23 cellular contexts compared by ENCODE assay signal in genomic region chr17:56291226-56291805, GRCh38.
DNase-seq lines count a peak whose midpoint lies in the region; ATAC-seq, FAIRE-seq and TF ChIP-seq lines count a peak whose summit lies in the region.
"Had no signal": no experiment of that assay in that cellular context is flagged by ENCODE, and none has a peak within 500 bp of the region (broad histone marks: within the 10 kb centered on the region; RNA-seq: fewer than 3 reads in every experiment).

No MANE protein-coding gene starts in this region.

- H3K9me1 ChIP-seq in endothelial cell of umbilical vein (replicated peaks; ENCODE audit: control insufficient read depth, extremely low read depth, insufficient read depth, low read length) = no peaks in the 10 kb centered on the region

- H3K9ac ChIP-seq in Loucy (ENCODE audit: low read depth, low read length, poor library complexity, severe bottlenecking) = peak overlapping the region; percentile 63
- no peak overlapping the region for H3K9ac ChIP-seq in endothelial cell of umbilical vein (replicated peaks; ENCODE audit: extremely low read depth, insufficient read depth, low read length)
- H3K9ac ChIP-seq in skeletal muscle satellite cell (ENCODE audit: low read depth, low read length) = peak overlapping the region; percentile 17

- peak overlapping the region; percentile 69 for H3K27ac ChIP-seq in endothelial cell of umbilical vein (ENCODE audit: insufficient read depth, low read depth, low read length)
- H3K27ac ChIP-seq: dorsolateral prefrontal cortex had no signal

- H3K4me3 ChIP-seq in Loucy (ENCODE audit: low read length, poor library complexity, severe bottlenecking) (peak overlapping the region; percentile 62), endothelial cell of umbilical vein (replicated peaks in 1 of 3; ENCODE audit: insufficient read depth in 1 of 3, low read depth in 1 of 3, low read length in 3 of 3) (no peak overlapping the region), skeletal muscle satellite cell (ENCODE audit: low read length) (no peak overlapping the region)

- no peaks in the 10 kb centered on the region for H3F3A ChIP-seq in Loucy (ENCODE audit: low read depth)

- no peak overlapping the region for H3K4me3 Mint-ChIP-seq in activated CD4-positive, alpha-beta T cell treated with anti-CD3 and anti-CD28 coated beads, Interleukin-2, amount 10 ng/mL, durations not matched to agents 7 days and 5 days
- H3K4me3 Mint-ChIP-seq in activated CD8-positive, alpha-beta memory T cell treated with anti-CD3 and anti-CD28 coated beads, Interleukin-2, amount 10 ng/mL, durations not matched to agents 7 days and 5 days = no peak overlapping the region
- H3K4me3 Mint-ChIP-seq: activated CD4-positive, alpha-beta T cell treated with anti-CD3 and anti-CD28 coated beads for 36 hours had no signal

- no peak for TF ChIP-seq CTCF in Loucy (conservative IDR thresholded peaks at IDR 0.05; ENCODE audit: low read length)
- no peak for TF ChIP-seq CTCF in endothelial cell of umbilical vein (IDR thresholded peaks at IDR 0.05; ENCODE audit: extremely low read depth in 1 of 2, insufficient read depth in 1 of 2, low read depth in 1 of 2, low read length in 2 of 2)

- H3K27ac Mint-ChIP-seq in activated CD4-positive, alpha-beta T cell treated with anti-CD3 and anti-CD28 coated beads, Interleukin-2, amount 10 ng/mL, durations not matched to agents 7 days and 5 days = peak overlapping the region; percentile 62
- H3K27ac Mint-ChIP-seq in activated CD8-positive, alpha-beta memory T cell treated with anti-CD3 and anti-CD28 coated beads, Interleukin-2, amount 10 ng/mL, durations not matched to agents 7 days and 5 days = no peak overlapping the region
- H3K27ac Mint-ChIP-seq: activated CD4-positive, alpha-beta T cell treated with anti-CD3 and anti-CD28 coated beads for 36 hours; activated T-helper 1 cell treated with anti-CD3 and anti-CD28 coated beads, Interleukin-12 subunit alpha, Interleukin-12 subunit beta, Interleukin-2, Interleukin-4 antibody, amounts not matched to agents 30 ng/mL and 10 ng/mL and 1 ng/mL, durations not matched to agents 14 hours and 24 hours and 36 hours; B cell had no signal

- peaks cover 19% of the 10 kb centered on the region for H3K4me1 Mint-ChIP-seq in activated CD4-positive, alpha-beta T cell treated with anti-CD3 and anti-CD28 coated beads, Interleukin-2, amount 10 ng/mL, durations not matched to agents 7 days and 5 days
- H3K4me1 Mint-ChIP-seq in activated CD8-positive, alpha-beta memory T cell treated with anti-CD3 and anti-CD28 coated beads, Interleukin-2, amount 10 ng/mL, durations not matched to agents 7 days and 5 days = peaks cover 12% of the 10 kb centered on the region

- no peaks in the 10 kb centered on the region for H3K9me3 ChIP-seq in Loucy (ENCODE audit: insufficient read depth, low read depth, low read length)
- H3K9me3 ChIP-seq in endothelial cell of umbilical vein (replicated peaks; ENCODE audit: control insufficient read depth, insufficient read depth, low read length) = no peaks in the 10 kb centered on the region
- H3K9me3 ChIP-seq in skeletal muscle satellite cell (replicated peaks; ENCODE audit: low read length) = no peaks in the 10 kb centered on the region

- BruUV-seq in endothelial cell of umbilical vein (replicated peaks; lab: Mats Ljungman, UMichigan) = no TSS peak

- H2AFZ ChIP-seq in Loucy (ENCODE audit: low read length) = peak overlapping the region; percentile 86; the same call in 1 of the 2 replicates
- no peak overlapping the region for H2AFZ ChIP-seq in endothelial cell of umbilical vein (ENCODE audit: low read depth, low read length)

- TF ChIP-seq POLR2A in endothelial cell of umbilical vein (IDR thresholded peaks at IDR 0.05; ENCODE audit: low read depth, low read length) = no peak

- H3K27me3 Mint-ChIP-seq in activated CD4-positive, alpha-beta T cell treated with anti-CD3 and anti-CD28 coated beads, Interleukin-2, amount 10 ng/mL, durations not matched to agents 7 days and 5 days = no peaks in the 10 kb centered on the region
- H3K27me3 Mint-ChIP-seq in activated CD8-positive, alpha-beta memory T cell treated with anti-CD3 and anti-CD28 coated beads, Interleukin-2, amount 10 ng/mL, durations not matched to agents 7 days and 5 days = no peaks in the 10 kb centered on the region
- H3K27me3 Mint-ChIP-seq: activated CD4-positive, alpha-beta T cell treated with anti-CD3 and anti-CD28 coated beads for 36 hours; B cell; naive B cell had no signal

- peaks cover 77% of the 10 kb centered on the region for H3K4me1 ChIP-seq in Loucy (ENCODE audit: insufficient read depth, low read length, poor library complexity, severe bottlenecking)
- H3K4me1 ChIP-seq in endothelial cell of umbilical vein (ENCODE audit: control insufficient read depth, extremely low read depth, insufficient read depth, low read length) = peaks cover 25% of the 10 kb centered on the region
- peaks cover 39% of the 10 kb centered on the region for H3K4me1 ChIP-seq in skeletal muscle satellite cell (ENCODE audit: control insufficient read depth, insufficient read depth, low read length)

- no peak for FAIRE-seq in endothelial cell of umbilical vein (lab: Jason Lieb, UNC)
- FAIRE-seq: frontal cortex, GM12891, small intestine had no signal

- H3K79me2 ChIP-seq in Loucy (ENCODE audit: insufficient read depth, low read length) (no peaks in the 10 kb centered on the region), endothelial cell of umbilical vein (ENCODE audit: control insufficient read depth, insufficient read depth, low read length) (no peaks in the 10 kb centered on the region)

- H4K20me1 ChIP-seq in Loucy (ENCODE audit: insufficient read depth, low read length, poor library complexity, severe bottlenecking) = no peaks in the 10 kb centered on the region
- no peaks in the 10 kb centered on the region for H4K20me1 ChIP-seq in endothelial cell of umbilical vein (replicated peaks; ENCODE audit: control insufficient read depth, extremely low read depth, insufficient read depth, low read length)

- peak overlapping the region; percentile 76 for H3K4me2 ChIP-seq in Loucy (ENCODE audit: low read depth, low read length, poor library complexity, severe bottlenecking)
- H3K4me2 ChIP-seq in endothelial cell of umbilical vein (ENCODE audit: insufficient read depth, low read length) = peak overlapping the region; percentile 61
- H3K4me2 ChIP-seq in skeletal muscle satellite cell (ENCODE audit: low read length) = peak overlapping the region; percentile 64

- H3K9me3 Mint-ChIP-seq in activated CD4-positive, alpha-beta T cell treated with anti-CD3 and anti-CD28 coated beads, Interleukin-2, amount 10 ng/mL, durations not matched to agents 7 days and 5 days = peaks cover 3% of the 10 kb centered on the region
- H3K9me3 Mint-ChIP-seq in activated CD8-positive, alpha-beta memory T cell treated with anti-CD3 and anti-CD28 coated beads, Interleukin-2, amount 10 ng/mL, durations not matched to agents 7 days and 5 days (ENCODE audit: low read depth) = peaks cover 2% of the 10 kb centered on the region
- H3K9me3 Mint-ChIP-seq: naive B cell had no signal

- no peaks in the 10 kb centered on the region for H3K9me2 ChIP-seq in Loucy (replicated peaks; ENCODE audit: low read depth, low read length)

- dilution Hi-C loops in endothelial cell of umbilical vein (cut with MboI; ENCODE audit: extremely low pct_ligation_motif_present, low sequenced_read_pairs) = loop anchor here (10.0 kb wide), 1 partner anchor 117 kb away; no protein-coding TSS in a partner anchor

- CTCF ChIA-PET in activated CD4-positive, alpha-beta T cell treated with anti-CD3 and anti-CD28 coated beads, Interleukin-2, amount 10 ng/mL, durations not matched to agents 7 days and 5 days (lab: Charles Lee) = interaction anchor here (1.3 kb wide), 1 partner anchor 21 kb away, joined by 4 read pairs; no protein-coding TSS in a partner anchor
- CTCF ChIA-PET in endothelial cell of umbilical vein (lab: Charles Lee) = interaction anchor here (1.4 to 1.9 kb wide), 2 partner anchors 12 to 28 kb away, joined by 5 to 6 read pairs; no protein-coding TSS in a partner anchor
- CTCF ChIA-PET in activated CD8-positive, alpha-beta memory T cell treated with anti-CD3 and anti-CD28 coated beads, Interleukin-2, amount 10 ng/mL, durations not matched to agents 7 days and 5 days (lab: Charles Lee) = no interaction called here

- intact Hi-C loops in endothelial cell of umbilical vein (cut with micrococcal nuclease) = no loop called here

- no peak for DNase-seq in activated CD4-positive, alpha-beta T cell treated with anti-CD3 and anti-CD28 coated beads, Interleukin-2, amount 10 ng/mL, durations not matched to agents 7 days and 5 days
- DNase-seq in activated CD4-positive, alpha-beta T cell treated with anti-CD3 and anti-CD28 coated beads, Interleukin-2, amount 50 U/mL, for 48 hours = no peak
- peak; percentile 27 for DNase-seq in endothelial cell of umbilical vein (ENCODE audit: low read depth, low spot score)
- no peak for DNase-seq in activated CD8-positive, alpha-beta memory T cell treated with anti-CD3 and anti-CD28 coated beads, Interleukin-2, amount 10 ng/mL, durations not matched to agents 7 days and 5 days
- DNase-seq in NCI-H2227 (lab: John Stamatoyannopoulos, UW; ENCODE audit: unreplicated experiment) = no peak
- DNase-seq in DMS 273 treated with DMSO at 0.1 percent for 48 hours (lab: John Stamatoyannopoulos, UW) = no peak
- DNase-seq: activated CD4-positive, alpha-beta T cell treated with anti-CD3 and anti-CD28 coated beads for 36 hours; central memory CD4-positive, alpha-beta T cell; dorsolateral prefrontal cortex; left cardiac atrium; naive B cell; NCI-H146; NK-92 treated with Interleukin-12 subunit alpha and Interleukin-12 subunit beta, amount 100 ng/mL, for 24 hours; stimulated activated CD4-positive, alpha-beta T cell treated with anti-CD3 and anti-CD28 coated beads, Interleukin-2, amount 100 ng/mL, for 24 hours had no signal

- H3K27me3 ChIP-seq in Loucy (ENCODE audit: insufficient read depth, low read length, poor library complexity, severe bottlenecking) = no peaks in the 10 kb centered on the region
- H3K27me3 ChIP-seq in endothelial cell of umbilical vein (ENCODE audit: control insufficient read depth in 2 of 2, insufficient read depth in 2 of 2, low read length in 2 of 2) = no peaks in the 10 kb centered on the region
- H3K27me3 ChIP-seq in skeletal muscle satellite cell (ENCODE audit: control insufficient read depth, insufficient read depth, low read length) = no peaks in the 10 kb centered on the region
- H3K27me3 ChIP-seq: dorsolateral prefrontal cortex had no signal

- ATAC-seq in activated CD8-positive, alpha-beta memory T cell treated with anti-CD3 and anti-CD28 coated beads, Interleukin-2, amount 10 ng/mL, durations not matched to agents 7 days and 5 days = no peak
- ATAC-seq: activated CD4-positive, alpha-beta T cell treated with anti-CD3 and anti-CD28 coated beads for 36 hours; HCT116; left cardiac atrium had no signal

- POLR2A ChIA-PET in activated CD4-positive, alpha-beta T cell treated with anti-CD3 and anti-CD28 coated beads, Interleukin-2, amount 10 ng/mL, durations not matched to agents 7 days and 5 days (lab: Charles Lee) = no interaction called here
- POLR2A ChIA-PET in endothelial cell of umbilical vein (lab: Charles Lee) = no interaction called here

- no peaks in the 10 kb centered on the region for H3K36me3 ChIP-seq in Loucy (ENCODE audit: insufficient read depth, low read length)
- no peaks in the 10 kb centered on the region for H3K36me3 ChIP-seq in endothelial cell of umbilical vein (ENCODE audit: control insufficient read depth in 2 of 2, extremely low read depth in 1 of 2, insufficient read depth in 2 of 2, low read length in 2 of 2)
- no peaks in the 10 kb centered on the region for H3K36me3 ChIP-seq in skeletal muscle satellite cell (ENCODE audit: insufficient read depth, low read length)

- H3K36me3 Mint-ChIP-seq in activated CD4-positive, alpha-beta T cell treated with anti-CD3 and anti-CD28 coated beads, Interleukin-2, amount 10 ng/mL, durations not matched to agents 7 days and 5 days (ENCODE audit: low read depth) = peaks cover 2% of the 10 kb centered on the region
- H3K36me3 Mint-ChIP-seq in activated CD8-positive, alpha-beta memory T cell treated with anti-CD3 and anti-CD28 coated beads, Interleukin-2, amount 10 ng/mL, durations not matched to agents 7 days and 5 days = no peaks in the 10 kb centered on the region
- H3K36me3 Mint-ChIP-seq: activated naive CD4-positive, alpha-beta T cell treated with anti-CD3 and anti-CD28 coated beads, Interleukin-2, amount 50 U/mL, for 72 hours; naive B cell had no signal
